13 cellular contexts compared by ENCODE assay signal in the genomic region with DNA sequence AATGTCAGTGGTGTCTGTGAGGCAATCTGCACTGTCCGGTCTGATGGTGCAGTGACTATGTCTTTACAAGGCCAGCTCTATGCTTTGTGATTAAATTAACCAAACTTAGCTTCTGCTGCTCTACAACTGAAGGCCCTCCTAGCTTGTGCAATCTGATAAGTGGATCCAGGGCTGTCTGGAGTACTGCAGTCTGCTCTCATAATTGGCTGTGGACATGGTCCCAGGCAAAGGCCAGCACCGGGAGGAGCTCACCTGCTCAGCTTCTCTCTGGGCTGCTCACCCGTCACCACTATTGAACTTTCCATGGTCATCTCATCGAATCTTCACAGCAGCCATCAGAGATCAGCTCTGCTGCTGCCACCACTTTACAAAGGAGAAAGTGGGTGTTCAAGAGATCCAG.
"Had no signal": no experiment of that assay in that cellular context is flagged by ENCODE, and none has a peak within 500 bp of the region (broad histone marks: within the 10 kb centered on the region; RNA-seq: fewer than 3 reads in every experiment).

No MANE protein-coding gene starts in this region.

- DNase-seq: erythroblast; heart left ventricle; hippocampal formation; left colon; natural killer cell; ovary; small intestine; stimulated activated CD4-positive, alpha-beta T cell treated with anti-CD3 and anti-CD28 coated beads, Interleukin-12 subunit alpha, Interleukin-12 subunit beta, amount 100 ng/mL, for 4 hours; stimulated activated naive CD4-positive, alpha-beta T cell treated with Interleukin-2 at 50 U/mL for 16 hours; thyroid gland; uterus had no signal

- H3K4me3 ChIP-seq: heart left ventricle, ovary, right atrium auricular region, suprapubic skin, thyroid gland, uterus had no signal

- H3K4me1 ChIP-seq: heart left ventricle, right atrium auricular region, suprapubic skin, thyroid gland, uterus had no signal

- H3K27ac ChIP-seq: heart left ventricle, ovary, right atrium auricular region, suprapubic skin, thyroid gland, uterus had no signal

- ATAC-seq: heart left ventricle, left colon, natural killer cell had no signal

- H3K36me3 ChIP-seq: heart left ventricle, ovary, right atrium auricular region, suprapubic skin, thyroid gland, uterus had no signal

- H3K27me3 ChIP-seq: heart left ventricle, ovary, right atrium auricular region, suprapubic skin, thyroid gland, uterus had no signal

- H3K9me3 ChIP-seq: heart left ventricle, ovary, right atrium auricular region, suprapubic skin, thyroid gland, uterus had no signal
